In the genomic region with DNA sequence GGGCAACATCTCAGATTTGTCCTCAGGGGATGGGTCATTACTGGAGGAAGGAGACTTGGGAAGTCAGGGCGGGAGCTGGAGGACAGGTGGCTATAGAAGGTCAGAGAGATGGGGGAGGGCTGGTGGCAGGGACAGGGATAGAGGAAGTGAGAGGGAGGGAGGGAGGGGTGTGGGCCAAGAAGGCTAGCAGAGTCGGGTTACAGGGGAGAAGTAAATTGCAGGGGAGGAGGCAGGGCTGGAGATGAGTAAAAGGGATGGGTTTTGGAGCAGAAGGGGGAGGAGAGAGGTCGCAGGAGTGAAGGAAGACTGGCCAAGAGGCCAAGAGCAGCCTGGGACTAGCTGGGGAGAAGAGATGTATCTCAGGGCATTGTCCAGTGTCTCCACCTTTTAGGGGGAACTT, we compare ENCODE assay signal across 9 cellular contexts. TPM values are rescaled to one million over a fixed set of nuclear protein-coding genes. Genes with fewer than 3 reads are reported as not detected.
DNase-seq lines count a peak whose midpoint lies in the region; ATAC-seq and TF ChIP-seq lines count a peak whose summit lies in the region.
"Had no signal": no experiment of that assay in that cellular context is flagged by ENCODE, and none has a peak within 500 bp of the region (broad histone marks: within the 10 kb centered on the region; RNA-seq: fewer than 3 reads in every experiment).

No MANE protein-coding gene starts in this region.

- H3K27me3 ChIP-seq in brain microvascular endothelial cell (replicated peaks), result peaks cover 7% of the 10 kb centered on the region

- H3K27ac Mint-ChIP-seq in brain, result peak overlapping the region in 3 of 5 experiments; percentile 8 to 82 (median 80)
- H3K27ac Mint-ChIP-seq in stimulated activated naive B cell treated with anti-CD40 and anti-IgM and Interleukin-4, amounts not matched to agents 10 μg/mL and 1 μg/mL and 100 μg/mL, for 72 hours, result no peak overlapping the region
- no peak overlapping the region for H3K27ac Mint-ChIP-seq in activated CD4-positive, alpha-beta T cell treated with anti-CD3 and anti-CD28 coated beads, Interleukin-2, amount 10 ng/mL, durations not matched to agents 24 days and 14 days

- no peaks in the 10 kb centered on the region for H3K9me3 Mint-ChIP-seq in brain
- no peaks in the 10 kb centered on the region for H3K9me3 Mint-ChIP-seq in stimulated activated naive B cell treated with anti-CD40 and anti-IgM and Interleukin-4, amounts not matched to agents 10 μg/mL and 1 μg/mL and 100 μg/mL, for 72 hours
- H3K9me3 Mint-ChIP-seq in activated CD4-positive, alpha-beta T cell treated with anti-CD3 and anti-CD28 coated beads, Interleukin-2, amount 10 ng/mL, durations not matched to agents 24 days and 14 days, result no peaks in the 10 kb centered on the region

- no peaks in the 10 kb centered on the region for H3K36me3 ChIP-seq in brain microvascular endothelial cell (replicated peaks)

- no peak overlapping the region for H3K4me3 Mint-ChIP-seq in brain
- no peak overlapping the region for H3K4me3 Mint-ChIP-seq in stimulated activated naive B cell treated with anti-CD40 and anti-IgM and Interleukin-4, amounts not matched to agents 10 μg/mL and 1 μg/mL and 100 μg/mL, for 72 hours
- H3K4me3 Mint-ChIP-seq in activated CD4-positive, alpha-beta T cell treated with anti-CD3 and anti-CD28 coated beads, Interleukin-2, amount 10 ng/mL, durations not matched to agents 24 days and 14 days, result no peak overlapping the region

- DNase-seq in NCI-H187 treated with DMSO at 0.1 percent for 48 hours (lab: John Stamatoyannopoulos, UW), result peak; percentile 16
- no peak for DNase-seq in NCI-H187 (lab: John Stamatoyannopoulos, UW)
- DNase-seq in NCI-H2196 treated with DMSO at 0.1 percent for 48 hours (lab: John Stamatoyannopoulos, UW; ENCODE audit: unreplicated experiment), result peak; percentile 91
- DNase-seq in stimulated activated naive B cell treated with anti-CD40 and anti-IgM and Interleukin-4, amounts not matched to agents 10 μg/mL and 1 μg/mL and 100 μg/mL, for 72 hours, result no peak
- no peak for DNase-seq in activated CD4-positive, alpha-beta T cell treated with anti-CD3 and anti-CD28 coated beads, Interleukin-2, amount 10 ng/mL, durations not matched to agents 24 days and 14 days
- no peak for DNase-seq in brain microvascular endothelial cell
- DNase-seq: activated CD4-positive, alpha-beta T cell treated with anti-CD3 and anti-CD28 coated beads, Interleukin-2, amount 50 U/mL, for 48 hours had no signal

- intact Hi-C loops in activated CD4-positive, alpha-beta T cell treated with anti-CD3 and anti-CD28 coated beads, Interleukin-2, amount 10 ng/mL, durations not matched to agents 24 days and 14 days (cut with micrococcal nuclease), result no loop called here

- H3K4me1 Mint-ChIP-seq in brain, result peaks cover 49% of the 10 kb centered on the region
- peaks cover 6 to 8% of the 10 kb centered on the region in 2 donors for H3K4me1 Mint-ChIP-seq in stimulated activated naive B cell treated with anti-CD40 and anti-IgM and Interleukin-4, amounts not matched to agents 10 μg/mL and 1 μg/mL and 100 μg/mL, for 72 hours
- no peaks in the 10 kb centered on the region for H3K4me1 Mint-ChIP-seq in activated CD4-positive, alpha-beta T cell treated with anti-CD3 and anti-CD28 coated beads, Interleukin-2, amount 10 ng/mL, durations not matched to agents 24 days and 14 days

- H3K27me3 Mint-ChIP-seq in brain, result peaks cover 4% of the 10 kb centered on the region
- H3K27me3 Mint-ChIP-seq in stimulated activated naive B cell treated with anti-CD40 and anti-IgM and Interleukin-4, amounts not matched to agents 10 μg/mL and 1 μg/mL and 100 μg/mL, for 72 hours, result peaks cover 28 to 44% of the 10 kb centered on the region in 2 donors
- peaks cover 2% of the 10 kb centered on the region for H3K27me3 Mint-ChIP-seq in activated CD4-positive, alpha-beta T cell treated with anti-CD3 and anti-CD28 coated beads, Interleukin-2, amount 10 ng/mL, durations not matched to agents 24 days and 14 days

- H3K4me3 ChIP-seq in brain microvascular endothelial cell (ENCODE audit: low read depth, low read length), result no peak overlapping the region

- peaks cover 8% of the 10 kb centered on the region for H3K36me3 Mint-ChIP-seq in brain
- H3K36me3 Mint-ChIP-seq in stimulated activated naive B cell treated with anti-CD40 and anti-IgM and Interleukin-4, amounts not matched to agents 10 μg/mL and 1 μg/mL and 100 μg/mL, for 72 hours, result no peaks in the 10 kb centered on the region
- no peaks in the 10 kb centered on the region for H3K36me3 Mint-ChIP-seq in activated CD4-positive, alpha-beta T cell treated with anti-CD3 and anti-CD28 coated beads, Interleukin-2, amount 10 ng/mL, durations not matched to agents 24 days and 14 days (ENCODE audit: low read depth)

- in situ Hi-C loops in brain microvascular endothelial cell (cut with HindIII; ENCODE audit: low pct_ligation_motif_present, low sequenced_read_pairs), result no loop called here

- ATAC-seq in stimulated activated naive B cell treated with anti-CD40 and anti-IgM and Interleukin-4, amounts not matched to agents 10 μg/mL and 1 μg/mL and 100 μg/mL, for 72 hours (replicated peaks), result peak; percentile 48 to 53
- ATAC-seq in GM19324 (IDR thresholded peaks at IDR 0.05; ENCODE audit: low FRiP score, unreplicated experiment), result no peak

- TF ChIP-seq CTCF in brain (conservative IDR thresholded peaks at IDR 0.05), result no peak
- no peak for TF ChIP-seq CTCF in brain microvascular endothelial cell (IDR thresholded peaks at IDR 0.05; ENCODE audit: low read depth, low read length, missing control alignments)

- H3K27ac ChIP-seq in brain microvascular endothelial cell, result no peak overlapping the region

RNA-seq across cellular contexts. Expression of gene LRRC10B, which starts 33.0 kb away (rescaled TPM):
- 5.1 TPM for polyA plus RNA-seq in brain (ENCODE audit: insufficient read depth, low read depth, low replicate concordance)
- 0.14 TPM in 1 of 2 replicates, not detected in the other for total RNA-seq in activated CD4-positive, alpha-beta T cell treated with anti-CD3 and anti-CD28 coated beads, Interleukin-2, amount 10 ng/mL, durations not matched to agents 24 days and 14 days

RNA-seq across cellular contexts. Expression of gene SYT7, which starts 39.3 kb away (rescaled TPM):
- 24.6 TPM for polyA plus RNA-seq in brain (ENCODE audit: insufficient read depth, low read depth, low replicate concordance)
- total RNA-seq in activated CD4-positive, alpha-beta T cell treated with anti-CD3 and anti-CD28 coated beads, Interleukin-2, amount 10 ng/mL, durations not matched to agents 24 days and 14 days, result 0.23 and 0.43 TPM in 2 replicates

Comparison
In these comparisons a context has a peak if more than half of its experiments do, and no peak if none do; other contexts are left out.
1. DNase-seq: peak in NCI-H187 treated with DMSO at 0.1 percent for 48 hours (single experiment) and NCI-H2196 treated with DMSO at 0.1 percent for 48 hours (single experiment); none in NCI-H187 (0 of 2), stimulated activated naive B cell treated with anti-CD40 and anti-IgM and Interleukin-4, amounts not matched to agents 10 μg/mL and 1 μg/mL and 100 μg/mL, for 72 hours (single experiment), activated CD4-positive, alpha-beta T cell treated with anti-CD3 and anti-CD28 coated beads, Interleukin-2, amount 10 ng/mL, durations not matched to agents 24 days and 14 days (single experiment) and brain microvascular endothelial cell (single experiment).
2. H3K27ac Mint-ChIP-seq: peak in brain (3 of 5); none in stimulated activated naive B cell treated with anti-CD40 and anti-IgM and Interleukin-4, amounts not matched to agents 10 μg/mL and 1 μg/mL and 100 μg/mL, for 72 hours (single experiment) and activated CD4-positive, alpha-beta T cell treated with anti-CD3 and anti-CD28 coated beads, Interleukin-2, amount 10 ng/mL, durations not matched to agents 24 days and 14 days (single experiment).